ENCODE assay signal across 8 cellular contexts in the genomic region with DNA sequence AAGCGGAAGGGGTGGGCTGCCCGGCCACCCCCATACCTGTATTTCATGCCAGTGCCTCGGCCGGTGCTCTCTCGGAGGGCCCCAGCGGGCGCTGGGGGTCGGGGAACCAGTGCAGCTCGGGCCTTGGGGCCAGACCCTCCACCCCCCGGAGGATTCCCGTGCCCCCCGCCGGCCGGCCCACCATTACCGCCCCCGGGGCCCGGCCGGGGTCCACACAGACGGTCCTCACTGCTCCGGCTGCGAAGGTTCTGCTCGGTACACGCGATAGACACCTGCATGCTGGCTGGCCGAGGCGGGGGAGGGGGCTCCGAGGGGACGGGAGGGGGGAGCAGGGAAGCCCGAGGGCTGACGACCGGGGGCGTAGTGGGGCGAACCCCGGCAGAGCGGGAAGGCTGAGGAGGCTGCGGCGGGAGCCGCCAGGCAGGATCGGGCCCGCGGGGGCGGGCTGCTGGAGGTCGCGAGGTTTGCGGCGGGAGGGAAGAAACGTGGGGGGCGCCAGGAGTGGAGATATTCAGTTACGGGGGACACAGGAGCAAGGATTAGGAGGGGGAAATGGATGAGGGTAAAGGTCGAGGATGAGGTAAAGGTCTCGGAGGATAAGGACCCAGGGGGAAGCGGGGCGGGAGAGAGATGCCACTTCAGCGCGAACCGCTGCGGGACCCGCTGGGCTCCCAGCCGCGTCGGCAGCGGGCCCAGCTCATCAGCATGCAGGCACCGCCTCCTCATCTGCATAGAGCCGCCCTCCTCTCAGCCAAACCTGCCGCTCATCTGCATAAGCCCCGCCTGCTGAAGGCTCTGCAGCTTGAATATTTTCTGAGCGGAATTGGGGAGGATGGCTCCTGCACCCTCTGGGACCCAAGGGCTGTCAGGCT. TPM values are rescaled to one million over a fixed set of nuclear protein-coding genes. Genes with fewer than 3 reads are reported as not detected.
A peak's percentile ranks its signal among the peaks of the same experiment; 100 is the strongest.
DNase-seq lines count a peak whose midpoint lies in the region; ATAC-seq and TF ChIP-seq lines count a peak whose summit lies in the region.

A gene (minus strand): TSS at position 699 of the 872 bp plus-strand sequence. CDS start 421 bp downstream, at position 278.

- in situ Hi-C loops in astrocyte of the spinal cord (cut with HindIII; ENCODE audit: low sequenced_read_pairs): no loop called here

- H3K4me2 ChIP-seq in OCI-LY7 (ENCODE audit: low read length): peak within 1 kb of the TSS; percentile 82

- intact Hi-C loops in OCI-LY7 (cut with micrococcal nuclease; ENCODE audit: unreplicated experiment): no loop called here

- peaks cover 21% of the 10 kb centered on the region for H3K4me1 ChIP-seq in OCI-LY7 (ENCODE audit: insufficient read depth, low read length, poor library complexity, severe bottlenecking)

- no peaks in the 10 kb centered on the region for H4K20me1 ChIP-seq in OCI-LY7 (ENCODE audit: insufficient read depth, low read length)

- H3K79me2 ChIP-seq in OCI-LY7 (ENCODE audit: insufficient read depth, low read depth, low read length): peaks cover 32% of the 10 kb centered on the region

- BruUV-seq in OCI-LY7 (replicated peaks; lab: Mats Ljungman, UMichigan): no TSS peak

- no peak within 1 kb of the TSS for H3K27ac ChIP-seq in OCI-LY7 (ENCODE audit: low read depth, low read length, poor library complexity, severe bottlenecking)

- CTCF ChIA-PET in OCI-LY7 (lab: Charles Lee; ENCODE audit: unreplicated experiment): no interaction called here

- ATAC-seq in GM19023 (IDR thresholded peaks at IDR 0.05; ENCODE audit: unreplicated experiment) (no peak), GM18909 (IDR thresholded peaks at IDR 0.05; ENCODE audit: poor library complexity, unreplicated experiment) (no peak)

- H3K4me3 ChIP-seq in OCI-LY7 (ENCODE audit: low read depth, low read length, poor library complexity, severe bottlenecking) (peak within 1 kb of the TSS; percentile 99), astrocyte of the spinal cord (ENCODE audit: low read depth, low read length) (peak within 1 kb of the TSS; percentile 49), iPS-18c (ENCODE audit: insufficient read depth, low read depth, low read length) (peak within 1 kb of the TSS; percentile 57; the same call in 1 of the 2 replicates)

- H3K9me3 ChIP-seq in OCI-LY7 (ENCODE audit: low read length) (no peaks in the 10 kb centered on the region), iPS-18c (ENCODE audit: control insufficient read depth, insufficient read depth, low read length) (no peaks in the 10 kb centered on the region)

- H2AFZ ChIP-seq in OCI-LY7 (ENCODE audit: low read length): no peak within 1 kb of the TSS

- DNase-seq in EH (ENCODE audit: low read depth): peak; percentile 84
- no peak for DNase-seq in OCI-LY7 (ENCODE audit: low spot score)
- DNase-seq in astrocyte of the spinal cord (ENCODE audit: low read depth, low spot score): peak; percentile 74
- DNase-seq in stimulated activated CD4-positive, alpha-beta T cell treated with anti-CD3 and anti-CD28 coated beads, Interleukin-2, amount 100 ng/mL, for 24 hours: peak; percentile 59 to 65
- DNase-seq in DMS79 treated with DMSO at 0.1 percent for 48 hours (lab: John Stamatoyannopoulos, UW): no peak

- TF ChIP-seq CTCF in OCI-LY7 (conservative IDR thresholded peaks at IDR 0.05; ENCODE audit: low read length): no peak
- no peak for TF ChIP-seq CTCF in astrocyte of the spinal cord (IDR thresholded peaks at IDR 0.05; ENCODE audit: low read depth, low read length)

- H3K36me3 ChIP-seq in OCI-LY7 (ENCODE audit: insufficient read depth, low read length): peaks cover 16% of the 10 kb centered on the region

- POLR2A ChIA-PET in OCI-LY7 (lab: Charles Lee): no interaction called here

- no peaks in the 10 kb centered on the region for H3K9me2 ChIP-seq in OCI-LY7 (ENCODE audit: insufficient read depth, low read length)

RNA-seq across cellular contexts. Expression of the gene that starts here (rescaled TPM):
- total RNA-seq in OCI-LY7 (2014; rRNA removed; shearing (Covaris generic)): 4.3 and 5.6 TPM in 2 replicates
- total RNA-seq in OCI-LY7 (2022): 14.3 and 17.3 TPM in 2 replicates

Comparison
In these comparisons a context has a peak if more than half of its experiments do, and no peak if none do; other contexts are left out.
1. DNase-seq: peak in EH (single experiment), astrocyte of the spinal cord (single experiment) and stimulated activated CD4-positive, alpha-beta T cell treated with anti-CD3 and anti-CD28 coated beads, Interleukin-2, amount 100 ng/mL, for 24 hours (2 of 2); none in OCI-LY7 (single experiment) and DMS79 treated with DMSO at 0.1 percent for 48 hours (single experiment).
2. H3K4me3 ChIP-seq: peak in every context shown above with its lines; median percentile 99 in OCI-LY7; 57 in iPS-18c; 49 in astrocyte of the spinal cord.